Comparison of ENCODE assay signal across 8 cellular contexts in genomic region chr22:37316875-37317371, GRCh38. TPM values are rescaled to one million over a fixed set of nuclear protein-coding genes. Genes with fewer than 3 reads are reported as not detected.
DNase-seq lines count a peak whose midpoint lies in the region; ATAC-seq and TF ChIP-seq lines count a peak whose summit lies in the region.

No MANE protein-coding gene starts in this region.

- no peaks in the 10 kb centered on the region for H3K9me3 ChIP-seq in hepatocyte (ENCODE audit: low read depth)

- H3K9me2 ChIP-seq in hepatocyte (replicated peaks; ENCODE audit: insufficient read depth), result no peaks in the 10 kb centered on the region

- no peaks in the 10 kb centered on the region for H3K27me3 ChIP-seq in hepatocyte

- no peak overlapping the region for H3K4me2 ChIP-seq in hepatocyte

- peaks cover 5% of the 10 kb centered on the region for H3K4me1 ChIP-seq in hepatocyte (ENCODE audit: insufficient read depth)

- peak; percentile 89 for DNase-seq in GM10266 (ENCODE audit: extremely low spot score)
- peak; percentile 86 for DNase-seq in NAMALWA (ENCODE audit: low spot score)
- peak; percentile 54 for DNase-seq in T-helper 9 cell
- peak; percentile 94 for DNase-seq in astrocyte of the hippocampus (ENCODE audit: low read depth, low spot score)
- DNase-seq in hepatocyte (ENCODE audit: low spot score), result peak; percentile 94
- DNase-seq in skeletal muscle cell (ENCODE audit: low read depth), result peak; percentile 53
- DNase-seq in NCI-H187 (lab: John Stamatoyannopoulos, UW), result no peak

- H3K4me3 ChIP-seq in hepatocyte (no peak overlapping the region), skeletal muscle cell (ENCODE audit: low read depth, low read length) (no peak overlapping the region)

- TF ChIP-seq CTCF in GM10266 (IDR thresholded peaks at IDR 0.05; ENCODE audit: control insufficient read depth, insufficient read depth, low read depth, missing control alignments) (peak; percentile 94), hepatocyte (IDR thresholded peaks at IDR 0.05; ENCODE audit: poor library complexity) (peak; percentile 89)

- H3K79me2 ChIP-seq in hepatocyte, result no peaks in the 10 kb centered on the region

- H3K36me3 ChIP-seq in hepatocyte (replicated peaks; ENCODE audit: insufficient read depth, low read depth), result no peaks in the 10 kb centered on the region

- no peaks in the 10 kb centered on the region for H4K20me1 ChIP-seq in hepatocyte (ENCODE audit: insufficient read depth, poor library complexity, severe bottlenecking)

- H3K27ac ChIP-seq in hepatocyte, result no peak overlapping the region

- WGBS in hepatocyte (ENCODE audit: low lambda C conversion rate, missing lambda C conversion rate), result 46% methylated on average over 11 of the region's 11 CpGs

- H2AFZ ChIP-seq in hepatocyte, result no peak overlapping the region

- no peak for ATAC-seq in GM21381 (IDR thresholded peaks at IDR 0.05; ENCODE audit: unreplicated experiment)

RNA-seq across cellular contexts. Expression of gene CYTH4, which starts 34.6 kb away (rescaled TPM):
- total RNA-seq in hepatocyte, result 0.57 and 0.96 TPM in 2 replicates
- polyA plus RNA-seq in hepatocyte, result 0.24 and 0.94 TPM in 2 replicates

Comparison
In these comparisons a context has a peak if more than half of its experiments do, and no peak if none do; other contexts are left out.
1. DNase-seq: peak in GM10266 (single experiment), NAMALWA (single experiment), T-helper 9 cell (single experiment), astrocyte of the hippocampus (single experiment), hepatocyte (single experiment) and skeletal muscle cell (single experiment); none in NCI-H187 (0 of 2).